8 cellular contexts compared by ENCODE assay signal in the genomic region with DNA sequence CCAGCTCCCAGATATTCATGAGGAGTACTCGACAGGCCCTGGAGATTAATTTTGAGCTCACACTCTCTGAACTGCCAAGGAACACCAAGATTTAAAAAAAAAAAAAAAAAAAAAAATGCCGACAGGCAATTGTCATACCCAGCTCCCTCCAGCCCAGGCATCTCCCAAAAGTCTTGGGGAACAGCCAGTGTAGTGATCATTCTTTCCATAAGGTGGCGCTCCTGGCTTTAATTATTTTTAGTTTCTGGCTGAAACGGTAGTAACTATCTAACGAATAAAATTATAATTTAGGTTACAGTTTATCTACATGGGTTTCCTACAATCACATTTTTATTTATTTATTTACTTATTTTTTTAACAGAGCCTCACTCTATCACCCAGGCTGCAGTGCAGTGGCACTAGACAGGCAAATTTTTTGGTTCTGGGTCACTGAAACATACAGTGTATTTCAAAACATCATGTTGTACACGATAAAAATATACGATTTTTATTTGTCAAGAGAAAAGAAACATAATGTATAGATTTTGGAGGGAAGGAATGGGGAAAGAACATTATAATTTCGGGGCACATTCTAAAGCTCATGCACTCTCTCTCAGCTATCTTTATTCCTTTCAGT.
DNase-seq lines count a peak whose midpoint lies in the region; ATAC-seq, FAIRE-seq and TF ChIP-seq lines count a peak whose summit lies in the region.

No MANE protein-coding gene starts in this region.

- peak; percentile 39; the same call in 1 of the 2 replicates for TF ChIP-seq RAD21 in GM12878 (IDR thresholded peaks at IDR 0.05; ENCODE audit: insufficient read depth, low read depth, low read length)

- H3K4me2 ChIP-seq in GM12878 (ENCODE audit: control insufficient read depth, insufficient read depth): no peak overlapping the region

- no peaks in the 10 kb centered on the region for H4K20me1 ChIP-seq in GM12878 (ENCODE audit: control insufficient read depth, insufficient read depth)

- DNase-seq in AG10803 (ENCODE audit: low read depth): peak; percentile 65
- DNase-seq in NCI-H226: peak; percentile 11
- DNase-seq in GM12878 (ENCODE audit: low read depth, low spot score): no peak
- peak; percentile 71 for DNase-seq in iPS-NIHi11 (ENCODE audit: low spot score)
- peak in 26 of 49 donors; percentile 2 to 42 (median 15) for DNase-seq in substantia nigra (lab: John Stamatoyannopoulos, UW)

- no peak overlapping the region for H3K9ac ChIP-seq in GM12878 (ENCODE audit: control insufficient read depth, insufficient read depth, low read length)

- H3K27ac ChIP-seq in GM12878 (ENCODE audit: control insufficient read depth, insufficient read depth) (no peak overlapping the region), substantia nigra (ENCODE audit: low read depth, low read length, poor library complexity, severe bottlenecking) (no peak overlapping the region)

- ATAC-seq in GM12878: peak; percentile 36; the same call in 2 of the 3 replicates
- no peak for ATAC-seq in HG03139 (IDR thresholded peaks at IDR 0.05; ENCODE audit: unreplicated experiment)
- ATAC-seq in GM21723 (IDR thresholded peaks at IDR 0.05; ENCODE audit: unreplicated experiment): no peak

- H3K4me3 ChIP-seq in AG10803 (ENCODE audit: low read length): no peak overlapping the region
- no peak overlapping the region for H3K4me3 ChIP-seq in GM12878

- SMC1A ChIA-PET in GM12878 (lab: Charles Lee; ENCODE audit: uncharacterized antibody, unreplicated experiment): interaction anchor here (1.1 to 1.4 kb wide), 4 partner anchors 9 to 1221 kb away, joined by 3 to 5 read pairs (median 4); no protein-coding TSS in a partner anchor

- no peaks in the 10 kb centered on the region for H3K4me1 ChIP-seq in GM12878 (ENCODE audit: control insufficient read depth, insufficient read depth, low read length)

- TF ChIP-seq EP300 in GM12878 (IDR thresholded peaks at IDR 0.05; ENCODE audit: borderline replicate concordance in 1 of 2, control insufficient read depth in 1 of 2, low read depth in 2 of 2, low read length in 2 of 2): no peak

- TF ChIP-seq POLR2A in GM12878 (IDR thresholded peaks at IDR 0.05; ENCODE audit: low read depth, low read length): no peak

- no peaks in the 10 kb centered on the region for H3K36me3 ChIP-seq in GM12878 (ENCODE audit: control insufficient read depth in 2 of 2, insufficient read depth in 2 of 2, low read length in 1 of 2)

- CTCF ChIA-PET in GM12878 (lab: Yijun Ruan, JAX): interaction anchor here (0.6 to 5.9 kb wide), 13 partner anchors 9 to 1522 kb away, joined by 3 to 40 read pairs (median 3); no protein-coding TSS in a partner anchor

- intact Hi-C loops in GM12878 (cut with micrococcal nuclease; ENCODE audit: unreplicated experiment): loop anchor here (5.0 kb wide), 4 partner anchors 642 to 1202 kb away; no protein-coding TSS in a partner anchor

- FAIRE-seq in GM12878 (lab: Jason Lieb, UNC): no peak

- no TSS peak for BruUV-seq in GM12878 (replicated peaks; lab: Mats Ljungman, UMichigan)

- H3K9me3 ChIP-seq in GM12878 (replicated peaks; ENCODE audit: control insufficient read depth, insufficient read depth, low read length): no peaks in the 10 kb centered on the region

- 0 out of 4 replicates have a peak, but pooled peaks cover 0 to 2% of the 10 kb centered on the region in 2 experiments for H3K27me3 ChIP-seq in GM12878 (replicated peaks in 1 of 2; ENCODE audit: control insufficient read depth in 2 of 2, insufficient read depth in 2 of 2, low read length in 1 of 2)

- POLR2A ChIA-PET in GM12878 (lab: Charles Lee): no interaction called here

- RAD21 ChIA-PET in GM12878 (lab: Charles Lee; ENCODE audit: unreplicated experiment): interaction anchor here (0.6 to 2.4 kb wide), 4 partner anchors 498 to 1281 kb away, joined by 3 to 7 read pairs (median 4); no protein-coding TSS in a partner anchor

- in situ Hi-C loops in GM12878 (cut with MboI): loop anchor here (5.0 to 10.0 kb wide), 2 partner anchors 1142 to 1204 kb away; no protein-coding TSS in a partner anchor

- H3K79me2 ChIP-seq in GM12878 (ENCODE audit: control insufficient read depth, insufficient read depth, low read length): no peaks in the 10 kb centered on the region

- no peak overlapping the region for H2AFZ ChIP-seq in GM12878 (ENCODE audit: control insufficient read depth, low read depth, low read length)

- 7% methylated on average over 7 of the region's 8 CpGs for WGBS in GM12878 (ENCODE audit: insufficient coverage, insufficient replicate concordance, low lambda C conversion rate, missing lambda C conversion rate)

- TF ChIP-seq CTCF in AG10803 (conservative IDR thresholded peaks at IDR 0.05; ENCODE audit: low read length) (peak; percentile 77), GM12874 (IDR thresholded peaks at IDR 0.05; ENCODE audit: insufficient read depth, low read depth, low read length) (peak; percentile 39; the same call in 1 of the 2 replicates), GM12878 (IDR thresholded peaks at IDR 0.05 in 2 of 3, conservative IDR thresholded peaks at IDR 0.05 in 1 of 3; ENCODE audit: control insufficient read depth in 2 of 3, extremely low read depth in 1 of 3, insufficient read depth in 1 of 3, low read depth in 3 of 3, low read length in 3 of 3) (peak; percentile 37 to 52 (median 44); a peak in 4 of 6 replicates)

TF ChIP-seq in GM12878, 131 proteins besides CTCF, POLR2A, EP300 and RAD21:
- TF ChIP-seq ETV6 (conservative IDR thresholded peaks at IDR 0.05 in 1 of 2, IDR thresholded peaks at IDR 0.05 in 1 of 2; ENCODE audit: borderline replicate concordance in 1 of 2, low read depth in 1 of 2): peak in 1 of 2 experiments; percentile 95; a peak in 2 of 4 replicates
- peak; percentile 22; the same call in 1 of the 2 replicates for TF ChIP-seq SMC3 (IDR thresholded peaks at IDR 0.05; ENCODE audit: borderline replicate concordance, low read length)
- TF ChIP-seq RFX5 (IDR thresholded peaks at IDR 0.05; ENCODE audit: low read depth, low read length): no peak
- no peak for TF ChIP-seq NFYA (IDR thresholded peaks at IDR 0.05; ENCODE audit: borderline replicate concordance, low read depth, low read length)
